8 cellular contexts compared by ENCODE assay signal in genomic region chr9:129619787-129620668, GRCh38. TPM values are rescaled to one million over a fixed set of nuclear protein-coding genes. Genes with fewer than 3 reads are reported as not detected.
A peak's percentile ranks its signal among the peaks of the same experiment; 100 is the strongest.
DNase-seq lines count a peak whose midpoint lies in the region; ATAC-seq and TF ChIP-seq lines count a peak whose summit lies in the region.

No MANE protein-coding gene starts in this region.

- H3K27me3 Mint-ChIP-seq in T-cell: peaks cover 18 to 38% of the 10 kb centered on the region in 2 donors

- peak in 2 of 4 experiments; percentile 10 to 36 for ATAC-seq in T-cell (replicated peaks in 1 of 4)
- ATAC-seq in foreskin keratinocyte: peak; percentile 23
- no peak for ATAC-seq in HG02798 (IDR thresholded peaks at IDR 0.05; ENCODE audit: poor library complexity, unreplicated experiment)

- POLR2A ChIA-PET in T-cell (lab: Charles Lee): no interaction called here

- peaks cover 14 to 27% (median 21%) of the 10 kb centered on the region in 3 donors for H3K4me1 Mint-ChIP-seq in T-cell

- H3K4me2 ChIP-seq in trophoblast cell (ENCODE audit: low read length): peak overlapping the region; percentile 93

- H2BK5ac ChIP-seq in trophoblast cell (ENCODE audit: low read depth, low read length, poor library complexity): peak overlapping the region; percentile 16

- WGBS in trophoblast cell (ENCODE audit: extremely low coverage, insufficient coverage, insufficient read length): no CpG with 5 or more reads among the region's 82 CpGs

- peak; percentile 41 for TF ChIP-seq CTCF in foreskin keratinocyte (conservative IDR thresholded peaks at IDR 0.05)

- H3K4me3 ChIP-seq in H7 (ENCODE audit: insufficient read depth, low read depth, low read length) (peak overlapping the region; percentile 49), trophoblast cell (ENCODE audit: low read depth, low read length) (peak overlapping the region; percentile 71)

- peak overlapping the region; percentile 26 for H3K4ac ChIP-seq in trophoblast cell (ENCODE audit: low read depth, low read length)

- no peak overlapping the region for H3K23ac ChIP-seq in trophoblast cell (ENCODE audit: low read length)

- peaks cover 8% of the 10 kb centered on the region for H3K79me1 ChIP-seq in trophoblast cell (ENCODE audit: low read length)

- H3K9me3 Mint-ChIP-seq in T-cell: no peaks in the 10 kb centered on the region

- H3K27me3 ChIP-seq in H7 (ENCODE audit: control insufficient read depth, insufficient read depth, low read length): peaks cover 26% of the 10 kb centered on the region
- peaks cover 6% of the 10 kb centered on the region for H3K27me3 ChIP-seq in foreskin keratinocyte
- H3K27me3 ChIP-seq in trophoblast cell (ENCODE audit: insufficient read depth, low read length): peaks cover 2% of the 10 kb centered on the region

- peak overlapping the region in 2 of 3 donors; percentile 17 to 35 for H3K4me3 Mint-ChIP-seq in T-cell

- peaks cover 7% of the 10 kb centered on the region for H3K79me2 ChIP-seq in trophoblast cell (ENCODE audit: control insufficient read depth, insufficient read depth, low read length, poor library complexity)

- peak overlapping the region; percentile 64 for H4K8ac ChIP-seq in trophoblast cell (ENCODE audit: low read depth, low read length)

- peak overlapping the region; percentile 33 for H2AFZ ChIP-seq in trophoblast cell (ENCODE audit: insufficient read depth, low read length, poor library complexity)

- H4K12ac ChIP-seq in trophoblast cell (ENCODE audit: low read depth, low read length): peak overlapping the region; percentile 85

- peak overlapping the region; percentile 96 for H4K91ac ChIP-seq in trophoblast cell (ENCODE audit: low read depth, low read length)

- H3K9ac ChIP-seq in trophoblast cell (ENCODE audit: low read length): peak overlapping the region; percentile 62

- no peaks in the 10 kb centered on the region for H3K36me3 ChIP-seq in H7 (replicated peaks; ENCODE audit: control insufficient read depth, insufficient read depth, low read length)
- no peaks in the 10 kb centered on the region for H3K36me3 ChIP-seq in trophoblast cell (ENCODE audit: control insufficient read depth in 1 of 2, insufficient read depth in 2 of 2, low read length in 2 of 2)

- H3K9me3 ChIP-seq in trophoblast cell (ENCODE audit: insufficient read depth, low read depth, low read length): no peaks in the 10 kb centered on the region

- DNase-seq in H7 (peak; percentile 86), T-cell (no peak), foreskin keratinocyte (no peak), trophoblast cell (no peak), inferior parietal cortex (ENCODE audit: extremely low spot score) (no peak), NCI-H774 (lab: John Stamatoyannopoulos, UW) (no peak)
- DNase-seq in stimulated activated CD4-positive, alpha-beta T cell treated with anti-CD3 and anti-CD28 coated beads, Interleukin-15, amount 100 ng/mL, for 24 hours: no peak

- peak overlapping the region; percentile 34 for H2BK120ac ChIP-seq in trophoblast cell (ENCODE audit: insufficient read depth, low read length, poor library complexity)

- no peaks in the 10 kb centered on the region for H3K36me3 Mint-ChIP-seq in T-cell

- peak overlapping the region; percentile 85 for H3K14ac ChIP-seq in trophoblast cell (ENCODE audit: low read length)

- H3K18ac ChIP-seq in trophoblast cell (ENCODE audit: low read length): peak overlapping the region; percentile 95

- H3K4me1 ChIP-seq in foreskin keratinocyte (no peaks in the 10 kb centered on the region), trophoblast cell (ENCODE audit: control insufficient read depth in 1 of 2, insufficient read depth in 2 of 2, low read length in 2 of 2) (peaks cover 7 to 11% of the 10 kb centered on the region in 2 experiments)

- H2AK5ac ChIP-seq in trophoblast cell (ENCODE audit: low read length): peak overlapping the region; percentile 77

- H3K27ac Mint-ChIP-seq in T-cell: no peak overlapping the region

- H3K27ac ChIP-seq in foreskin keratinocyte: no peak overlapping the region
- no peak overlapping the region for H3K27ac ChIP-seq in trophoblast cell (ENCODE audit: low read depth, low read length)

- peak overlapping the region; percentile 75 for H2BK12ac ChIP-seq in trophoblast cell (ENCODE audit: low read length)

- CTCF ChIA-PET in T-cell (lab: Charles Lee): interaction anchor here (0.5 to 1.3 kb wide), 2 partner anchors 260 to 488 kb away, joined by 4 to 5 read pairs; no protein-coding TSS in a partner anchor

RNA-seq across cellular contexts. Expression of gene C9orf50, which starts 0.9 kb away (rescaled TPM):
- not detected in 2 replicates for total RNA-seq in H7 (2014; rRNA removed; shearing (Covaris generic))
- total RNA-seq in T-cell (not detected), foreskin keratinocyte (not detected in 2 replicates)
- not detected in 2 replicates for polyA plus RNA-seq in foreskin keratinocyte
- 0.07 TPM in 1 of 2 replicates, not detected in the other for polyA plus RNA-seq in trophoblast cell (2013)

RNA-seq across cellular contexts. Expression of gene NTMT1, which starts 5.9 kb away (rescaled TPM):
- 71.2 and 80.5 TPM in 2 replicates for total RNA-seq in H7 (2014; rRNA removed; shearing (Covaris generic))
- total RNA-seq in T-cell (10 to 100 TPM; 31.0 to 45.0 (median 40.3) TPM), foreskin keratinocyte (64.2 and 70.9 TPM in 2 replicates)
- 130 and 132 TPM in 2 replicates for polyA plus RNA-seq in foreskin keratinocyte
- 31.8 and 32.6 TPM in 2 replicates for polyA plus RNA-seq in trophoblast cell (2013)

RNA-seq across cellular contexts. Expression of gene ASB6, which starts 21.9 kb away (rescaled TPM):
- total RNA-seq in H7 (2014; rRNA removed; shearing (Covaris generic)): 19.2 and 20.9 TPM in 2 replicates
- total RNA-seq in T-cell (10 to 100 TPM; 28.3 to 35.2 (median 30.8) TPM), foreskin keratinocyte (22.7 and 23.2 TPM in 2 replicates)
- polyA plus RNA-seq in foreskin keratinocyte: 20.0 and 21.2 TPM in 2 replicates
- 16.6 and 17.9 TPM in 2 replicates for polyA plus RNA-seq in trophoblast cell (2013)

RNA-seq across cellular contexts. Expression of gene PRRX2, which starts 45.4 kb away (rescaled TPM):
- 10.8 and 12.7 TPM in 2 replicates for total RNA-seq in H7 (2014; rRNA removed; shearing (Covaris generic))
- total RNA-seq in T-cell: under 1 TPM in 1 of 5 donors, not detected in 4; 0.26 TPM
- total RNA-seq in foreskin keratinocyte: not detected in 2 replicates
- polyA plus RNA-seq in foreskin keratinocyte: 0.06 and 0.09 TPM in 2 replicates
- 1.3 and 1.4 TPM in 2 replicates for polyA plus RNA-seq in trophoblast cell (2013)
